Comparison of ENCODE assay signal across 1 cellular context in genomic region chr3:148460686-148461085, GRCh38.
A peak's percentile ranks its signal among the peaks of the same experiment; 100 is the strongest.
TF ChIP-seq lines count a peak whose summit lies in the region.

No MANE protein-coding gene starts in this region.

TF ChIP-seq in HepG2, 621 proteins besides CTCF, POLR2A, EP300 and RAD21 (continued from another document):
- peak; percentile 47; the same call in 1 of the 2 replicates for TF ChIP-seq HMG20A (CRISPR knock-in tag; IDR thresholded peaks at IDR 0.05; ENCODE audit: borderline replicate concordance)
- TF ChIP-seq HNF4G (IDR thresholded peaks at IDR 0.05; ENCODE audit: borderline replicate concordance, low read depth, low read length), result 0 out of 2 replicates have a peak, but pooled peaks have one; percentile 10
- no peak for TF ChIP-seq HNF4G (CRISPR knock-in tag; IDR thresholded peaks at IDR 0.05; ENCODE audit: borderline replicate concordance, low read depth)
- peak; percentile 75; the same call in 1 of the 2 replicates for TF ChIP-seq HOMEZ (CRISPR knock-in tag; IDR thresholded peaks at IDR 0.05; ENCODE audit: low read depth)
- TF ChIP-seq POGZ (CRISPR knock-in tag; IDR thresholded peaks at IDR 0.05), result peak; percentile 30; the same call in 1 of the 2 replicates
- no peak for TF ChIP-seq KLF9 (CRISPR knock-in tag; IDR thresholded peaks at IDR 0.05; ENCODE audit: low read depth)
- peak; percentile 65; the same call in 1 of the 2 replicates for TF ChIP-seq ZNF644 (CRISPR knock-in tag; IDR thresholded peaks at IDR 0.05; ENCODE audit: low read depth)
- peak; percentile 30; the same call in 1 of the 2 replicates for TF ChIP-seq ELF3 (CRISPR knock-in tag; IDR thresholded peaks at IDR 0.05)
- TF ChIP-seq KIAA2018 (CRISPR knock-in tag; IDR thresholded peaks at IDR 0.05; ENCODE audit: borderline replicate concordance), result no peak
